In genomic region chr20:4607287-4607713, GRCh38 we compare ENCODE assay signal across 8 cellular contexts.
DNase-seq lines count a peak whose midpoint lies in the region; ATAC-seq and TF ChIP-seq lines count a peak whose summit lies in the region.

No MANE protein-coding gene starts in this region.

- DNase-seq in DMS 273 (lab: John Stamatoyannopoulos, UW; ENCODE audit: unreplicated experiment) (peak; percentile 80), NCI-H69 (lab: John Stamatoyannopoulos, UW) (peak; percentile 65), dermis microvascular lymphatic vessel endothelial cell (ENCODE audit: low read depth in 2 of 2) (peak; percentile 55 to 71), lower lobe of right lung (no peak)
- peak; percentile 42 to 46 for DNase-seq in activated CD4-positive, alpha-beta T cell treated with anti-CD3 and anti-CD28 coated beads, Interleukin-2, amount 50 U/mL, for 4 hours
- peak; percentile 12 to 14 for DNase-seq in stimulated activated CD8-positive, alpha-beta memory T cell treated with anti-CD3 and anti-CD28 coated beads, Interleukin-2, amount 100 ng/mL, for 1 hour (ENCODE audit: low read depth in 2 of 2)

- intact Hi-C loops in lower lobe of right lung (cut with DNase I), result loop anchor here (5.0 kb wide), 1 partner anchor 115 kb away; the partner anchor contains the start of gene PRND

- H3K4me1 ChIP-seq in lower lobe of right lung, result no peaks in the 10 kb centered on the region

- no peak overlapping the region for H3K27ac ChIP-seq in lower lobe of right lung

- ATAC-seq in HG02852 (IDR thresholded peaks at IDR 0.05; ENCODE audit: unreplicated experiment) (peak; percentile 77), lower lobe of right lung (peak; percentile 83 to 87), GM18870 (IDR thresholded peaks at IDR 0.05; ENCODE audit: unreplicated experiment) (no peak)

- peaks cover 4% of the 10 kb centered on the region for H3K27me3 ChIP-seq in lower lobe of right lung (ENCODE audit: low read depth)

- no peaks in the 10 kb centered on the region for H3K36me3 ChIP-seq in lower lobe of right lung

- no peak overlapping the region for H3K4me3 ChIP-seq in lower lobe of right lung

- peak; percentile 94 for TF ChIP-seq CTCF in lower lobe of right lung (IDR thresholded peaks at IDR 0.05)

- H3K9me3 ChIP-seq in lower lobe of right lung, result no peaks in the 10 kb centered on the region
